Comparison of ENCODE assay signal across 1 cellular context in the genomic region with DNA sequence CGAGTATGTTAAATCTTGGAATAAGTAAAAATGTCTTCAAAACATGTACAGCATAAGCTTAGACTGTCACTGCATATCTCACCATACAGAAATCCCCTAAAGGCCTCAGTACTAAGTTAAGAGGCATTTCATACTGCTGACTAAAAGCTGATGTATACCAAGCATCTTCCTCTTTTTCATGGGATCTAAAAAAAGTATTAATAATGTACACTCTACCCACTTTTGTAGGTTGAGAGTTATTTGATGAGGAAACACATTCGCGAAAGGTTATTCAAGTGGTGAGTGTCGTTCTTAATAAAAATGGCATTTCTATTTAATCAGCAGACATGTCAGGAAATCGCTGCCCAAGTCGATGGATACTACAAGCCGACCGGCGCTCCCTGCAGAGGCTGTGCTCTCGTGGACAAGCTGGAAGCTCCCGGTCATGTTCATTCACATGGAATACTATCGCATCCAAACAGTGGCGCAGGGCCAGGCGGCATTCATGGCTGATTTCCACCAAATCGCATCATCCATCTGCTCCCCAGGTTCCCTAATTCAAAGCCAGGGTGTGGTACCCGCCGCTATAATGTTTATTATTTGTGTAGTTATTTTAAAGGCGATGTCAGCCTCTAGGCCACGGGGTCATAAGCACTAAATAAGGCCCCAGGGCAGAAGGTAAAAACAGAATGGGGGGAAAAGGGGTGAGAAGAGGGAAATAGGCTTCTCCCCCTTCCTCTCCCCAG.
A peak's percentile ranks its signal among the peaks of the same experiment; 100 is the strongest.
TF ChIP-seq lines count a peak whose summit lies in the region.

No MANE protein-coding gene starts in this region.

TF ChIP-seq in H1, 55 proteins besides CTCF, POLR2A, EP300 and RAD21:
- TF ChIP-seq SP2 (IDR thresholded peaks at IDR 0.05; ENCODE audit: low read length) = no peak
- peak in 1 of 2 experiments; percentile 64; a peak in 1 of 4 replicates for TF ChIP-seq SIN3A (conservative IDR thresholded peaks at IDR 0.05 in 1 of 2, IDR thresholded peaks at IDR 0.05 in 1 of 2; ENCODE audit: low read depth in 1 of 2, low read length in 2 of 2)
- no peak for TF ChIP-seq CBX5 (IDR thresholded peaks at IDR 0.05; ENCODE audit: low read depth, low read length)
- TF ChIP-seq HDAC6 (IDR thresholded peaks at IDR 0.05; ENCODE audit: low read depth, low read length) = no peak
- TF ChIP-seq BRCA1 (IDR thresholded peaks at IDR 0.05; ENCODE audit: low read depth, low read length) = no peak
- TF ChIP-seq KDM4A (IDR thresholded peaks at IDR 0.05; ENCODE audit: low read depth, low read length, severe bottlenecking) = peak; percentile 17
- TF ChIP-seq YY1 (IDR thresholded peaks at IDR 0.05; ENCODE audit: low read depth, low read length) = 0 out of 2 replicates have a peak, but pooled peaks have one; percentile 55
